21 cellular contexts compared by ENCODE assay signal in genomic region chr3:140599496-140599895, GRCh38.
DNase-seq lines count a peak whose midpoint lies in the region; FAIRE-seq and TF ChIP-seq lines count a peak whose summit lies in the region.
"Had no signal": no experiment of that assay in that cellular context is flagged by ENCODE, and none has a peak within 500 bp of the region (broad histone marks: within the 10 kb centered on the region; RNA-seq: fewer than 3 reads in every experiment).

No MANE protein-coding gene starts in this region.

- WGBS in H1 (ENCODE audit: extremely low coverage in 1 of 2, insufficient coverage in 1 of 2, insufficient read length in 1 of 2, insufficient replicate concordance in 2 of 2, low coverage in 1 of 2, low lambda C conversion rate in 2 of 2, missing lambda C conversion rate in 1 of 2), 2 experiments = 82% methylated on average over 1 of the region's 1 CpG; no CpG with 5 or more reads in 1 of the 2 experiments
- WGBS in mesenchymal stem cell = 53% methylated on average over 1 of the region's 1 CpG

- H4K91ac ChIP-seq in H1 (replicated peaks; ENCODE audit: insufficient read length, low read length) (no peak overlapping the region), mesenchymal stem cell (ENCODE audit: low read length) (no peak overlapping the region)

- H3K36me3 ChIP-seq in H1 (ENCODE audit: control insufficient read depth in 2 of 4, insufficient read depth in 4 of 4, low read length in 3 of 4) (no peaks in the 10 kb centered on the region), mesenchymal stem cell (ENCODE audit: control insufficient read depth in 1 of 2, insufficient read depth in 2 of 2, low read depth in 1 of 2, low read length in 2 of 2) (no peaks in the 10 kb centered on the region)

- no peaks in the 10 kb centered on the region for H3K27me3 ChIP-seq in H1 (replicated peaks in 1 of 4; ENCODE audit: control insufficient read depth in 3 of 4, extremely low read depth in 1 of 4, insufficient read depth in 3 of 4, low read length in 3 of 4)
- no peaks in the 10 kb centered on the region for H3K27me3 ChIP-seq in mesenchymal stem cell (ENCODE audit: control insufficient read depth in 1 of 2, insufficient read depth in 1 of 2, low read length in 2 of 2)

- TF ChIP-seq RAD21 in H1 (IDR thresholded peaks at IDR 0.05 in 1 of 2, conservative IDR thresholded peaks at IDR 0.05 in 1 of 2; ENCODE audit: low read depth in 2 of 2, low read length in 2 of 2) = no peak

- no peak overlapping the region for H4K5ac ChIP-seq in H1 (ENCODE audit: insufficient read length, low read depth, low read length)

- H3K4ac ChIP-seq in H1 (replicated peaks; ENCODE audit: insufficient read length, low read depth, low read length) (no peak overlapping the region), mesenchymal stem cell (ENCODE audit: low read depth in 1 of 2, low read length in 2 of 2) (no peak overlapping the region)

- H3K9ac ChIP-seq in H1 (replicated peaks in 1 of 4; ENCODE audit: extremely low read depth in 1 of 4, low read depth in 3 of 4, low read length in 3 of 4) (no peak overlapping the region), mesenchymal stem cell (ENCODE audit: low read length) (no peak overlapping the region)
- H3K9ac ChIP-seq: SK-N-SH had no signal

- H3K23me2 ChIP-seq in H1 (ENCODE audit: low read depth, low read length) = no peaks in the 10 kb centered on the region

- POLR2A ChIA-PET in H1 (lab: Charles Lee; ENCODE audit: partially characterized antibody) = no interaction called here

- H2BK12ac ChIP-seq in H1 (ENCODE audit: low read depth, low read length) (no peak overlapping the region), mesenchymal stem cell (ENCODE audit: low read length in 2 of 2) (no peak overlapping the region)

- no peak for TF ChIP-seq POLR2A in H1 (IDR thresholded peaks at IDR 0.05; ENCODE audit: control extremely low read depth in 1 of 2, low read depth in 2 of 2, low read length in 2 of 2)

- H3K4me1 ChIP-seq in H1 (replicated peaks in 1 of 4; ENCODE audit: control insufficient read depth in 3 of 4, insufficient read depth in 4 of 4, low read length in 3 of 4) (no peaks in the 10 kb centered on the region; a peak in 1 of 7 replicates), mesenchymal stem cell (ENCODE audit: control insufficient read depth, insufficient read depth, low read depth, low read length) (peaks cover 5% of the 10 kb centered on the region)

- no peaks in the 10 kb centered on the region for H3K79me2 ChIP-seq in H1 (ENCODE audit: control insufficient read depth in 1 of 2, insufficient read depth in 2 of 2, low read length in 2 of 2)

- H3K18ac ChIP-seq in H1 (ENCODE audit: extremely low read depth, low read length) (no peak overlapping the region), mesenchymal stem cell (ENCODE audit: low read depth in 1 of 2, low read length in 2 of 2) (no peak overlapping the region)

- H2AK5ac ChIP-seq in H1 (ENCODE audit: low read depth, low read length) = no peak overlapping the region
- no peak overlapping the region for H2AK5ac ChIP-seq in mesenchymal stem cell (ENCODE audit: low read length, severe bottlenecking)

- no peak overlapping the region for H3K23ac ChIP-seq in H1 (ENCODE audit: insufficient read length)
- no peak overlapping the region for H3K23ac ChIP-seq in mesenchymal stem cell (ENCODE audit: low read length in 2 of 2)

- H2BK20ac ChIP-seq in H1 (ENCODE audit: low read length) = no peak overlapping the region

- H3K9me3 ChIP-seq in H1 (ENCODE audit: insufficient read depth in 2 of 2, low read depth in 1 of 2, low read length in 1 of 2) (no peaks in the 10 kb centered on the region), mesenchymal stem cell (ENCODE audit: control insufficient read depth, low read length) (no peaks in the 10 kb centered on the region)
- H3K9me3 ChIP-seq: SK-N-SH had no signal

- no peak overlapping the region for H3K14ac ChIP-seq in H1 (ENCODE audit: insufficient read length)
- H3K14ac ChIP-seq in mesenchymal stem cell (ENCODE audit: low read length in 2 of 2) = no peak overlapping the region

- H2AFZ ChIP-seq in H1 (ENCODE audit: low read length) (0 out of 2 replicates have a peak overlapping the region, but pooled peaks have one; percentile 14), mesenchymal stem cell (ENCODE audit: low read depth, low read length) (no peak overlapping the region)

- H3K27ac ChIP-seq in H1 (ENCODE audit: low read depth, low read length) (no peak overlapping the region), mesenchymal stem cell (ENCODE audit: low read length, poor library complexity, severe bottlenecking) (no peak overlapping the region)
- H3K27ac ChIP-seq: 22Rv1 had no signal

- H3K4me2 ChIP-seq in H1 (ENCODE audit: insufficient read depth in 1 of 2, low read depth in 2 of 2, low read length in 2 of 2) (no peak overlapping the region), mesenchymal stem cell (ENCODE audit: low read length, poor library complexity, severe bottlenecking) (no peak overlapping the region)
- H3K4me2 ChIP-seq: SK-N-SH had no signal

- TF ChIP-seq CTCF in H1 (IDR thresholded peaks at IDR 0.05; ENCODE audit: control extremely low read depth in 1 of 3, insufficient read depth in 1 of 3, low read depth in 1 of 3, low read length in 3 of 3) = no peak

- DNase-seq in NCI-H1417 (lab: John Stamatoyannopoulos, UW) (peak in 2 of 3 experiments; percentile 16 to 22), NCI-H1417 treated with DMSO at 0.1 percent for 48 hours (lab: John Stamatoyannopoulos, UW) (no peak), NCI-H1930 (lab: John Stamatoyannopoulos, UW) (peak; percentile 11 to 54), H1 (ENCODE audit: low read depth in 1 of 2, low spot score in 2 of 2) (no peak), mesenchymal stem cell (peak; percentile 1), D341Med (ENCODE audit: low spot score) (no peak), NCI-H2029 (lab: John Stamatoyannopoulos, UW) (no peak), hypothalamus (lab: John Stamatoyannopoulos, UW) (no peak)
- DNase-seq: COR-L47, EL, GOT3, KG1, NCI-H1436, NCI-H2081 treated with DMSO at 0.1 percent for 48 hours, NCI-H446 treated with DMSO at 0.1 percent for 48 hours, NCI-H774, SHP77 treated with DMSO at 0.1 percent for 48 hours, SK-N-SH had no signal

- H3K4me3 ChIP-seq in H1 (ENCODE audit: extremely low read depth in 1 of 4, insufficient read depth in 2 of 4, low read depth in 3 of 4, low read length in 4 of 4) (no peak overlapping the region), mesenchymal stem cell (ENCODE audit: insufficient read depth in 1 of 2, low read depth in 1 of 2, low read length in 2 of 2) (no peak overlapping the region)

- H2BK120ac ChIP-seq in H1 (replicated peaks; ENCODE audit: low read depth, low read length) = no peak overlapping the region
- no peak overlapping the region for H2BK120ac ChIP-seq in mesenchymal stem cell (ENCODE audit: low read depth, low read length)

- FAIRE-seq in H1 (lab: Jason Lieb, UNC) = no peak
- FAIRE-seq: GM12891, GM19239 had no signal

- H2BK15ac ChIP-seq in H1 (ENCODE audit: low read length) (no peak overlapping the region), mesenchymal stem cell (ENCODE audit: low read depth, poor library complexity, severe bottlenecking) (no peak overlapping the region)

- CTCF ChIA-PET in H1 (lab: Charles Lee; ENCODE audit: partially characterized antibody) = interaction anchor here (0.8 kb wide), 1 partner anchor 34 kb away, joined by 3 read pairs; no protein-coding TSS in a partner anchor

- H3K56ac ChIP-seq in H1 (replicated peaks; ENCODE audit: insufficient read length, low read depth, low read length) = no peak overlapping the region

- no peak for TF ChIP-seq EP300 in H1 (IDR thresholded peaks at IDR 0.05; ENCODE audit: borderline replicate concordance in 1 of 2, low read depth in 2 of 2, low read length in 2 of 2)

- H2BK5ac ChIP-seq in H1 (ENCODE audit: low read depth, low read length) (no peak overlapping the region), mesenchymal stem cell (ENCODE audit: low read depth, low read length, poor library complexity, severe bottlenecking) (no peak overlapping the region)

- no peaks in the 10 kb centered on the region for H3K79me1 ChIP-seq in H1 (ENCODE audit: low read depth, low read length)
- H3K79me1 ChIP-seq in mesenchymal stem cell (replicated peaks; ENCODE audit: low read length, poor library complexity, severe bottlenecking) = no peaks in the 10 kb centered on the region

- H4K20me1 ChIP-seq in H1 (replicated peaks in 1 of 2; ENCODE audit: control insufficient read depth in 1 of 2, insufficient read depth in 2 of 2, low read length in 2 of 2) = no peaks in the 10 kb centered on the region

- no peak overlapping the region for H4K8ac ChIP-seq in H1 (ENCODE audit: extremely low read depth, insufficient read depth, low read length)
- H4K8ac ChIP-seq in mesenchymal stem cell (ENCODE audit: low read length) = no peak overlapping the region

TF ChIP-seq in H1, 55 proteins besides CTCF, POLR2A, EP300 and RAD21 (continues in another document):
- no peak for TF ChIP-seq YY1 (IDR thresholded peaks at IDR 0.05; ENCODE audit: low read depth, low read length)
- TF ChIP-seq, protein P1, sequence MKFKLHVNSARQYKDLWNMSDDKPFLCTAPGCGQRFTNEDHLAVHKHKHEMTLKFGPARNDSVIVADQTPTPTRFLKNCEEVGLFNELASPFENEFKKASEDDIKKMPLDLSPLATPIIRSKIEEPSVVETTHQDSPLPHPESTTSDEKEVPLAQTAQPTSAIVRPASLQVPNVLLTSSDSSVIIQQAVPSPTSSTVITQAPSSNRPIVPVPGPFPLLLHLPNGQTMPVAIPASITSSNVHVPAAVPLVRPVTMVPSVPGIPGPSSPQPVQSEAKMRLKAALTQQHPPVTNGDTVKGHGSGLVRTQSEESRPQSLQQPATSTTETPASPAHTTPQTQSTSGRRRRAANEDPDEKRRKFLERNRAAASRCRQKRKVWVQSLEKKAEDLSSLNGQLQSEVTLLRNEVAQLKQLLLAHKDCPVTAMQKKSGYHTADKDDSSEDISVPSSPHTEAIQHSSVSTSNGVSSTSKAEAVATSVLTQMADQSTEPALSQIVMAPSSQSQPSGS (IDR thresholded peaks at IDR 0.05; ENCODE audit: low read length) = no peak
- TF ChIP-seq NANOG (IDR thresholded peaks at IDR 0.05; ENCODE audit: insufficient read depth, low read depth, low read length, poor library complexity, severe bottlenecking) = no peak
- TF ChIP-seq HDAC2 (IDR thresholded peaks at IDR 0.05; ENCODE audit: borderline replicate concordance in 1 of 2, low read depth in 2 of 2, low read length in 2 of 2) = no peak
- TF ChIP-seq CHD1 (IDR thresholded peaks at IDR 0.05; ENCODE audit: low read depth, low read length) = no peak
- no peak for TF ChIP-seq BCL11A (IDR thresholded peaks at IDR 0.05; ENCODE audit: low read depth in 2 of 2, low read length in 2 of 2)
- TF ChIP-seq SIN3A (conservative IDR thresholded peaks at IDR 0.05 in 1 of 2, IDR thresholded peaks at IDR 0.05 in 1 of 2; ENCODE audit: low read depth in 1 of 2, low read length in 2 of 2) = no peak

Comparison
In these comparisons a context has a peak if more than half of its experiments do, and no peak if none do; other contexts are left out.
1. DNase-seq: peak in NCI-H1417 (2 of 3), NCI-H1930 (2 of 2) and mesenchymal stem cell (single experiment); none in NCI-H1417 treated with DMSO at 0.1 percent for 48 hours (single experiment), H1 (0 of 2), D341Med (single experiment), NCI-H2029 (single experiment) and hypothalamus (0 of 51).